ENCODE assay signal across 1 cellular context in genomic region chr6:128601060-128601459, GRCh38.
TF ChIP-seq lines count a peak whose summit lies in the region.

No MANE protein-coding gene starts in this region.

TF ChIP-seq in SK-N-SH, 30 proteins besides CTCF, POLR2A, EP300 and RAD21 (continued from another document):
- TF ChIP-seq TEAD4 (IDR thresholded peaks at IDR 0.05; ENCODE audit: borderline replicate concordance, insufficient read depth) (no peak), PBX3 (IDR thresholded peaks at IDR 0.05) (no peak)
